Comparison of ENCODE assay signal across 9 cellular contexts in genomic region chr6:46128476-46128875, GRCh38.
DNase-seq lines count a peak whose midpoint lies in the region; ATAC-seq and TF ChIP-seq lines count a peak whose summit lies in the region.
"Had no signal": no experiment of that assay in that cellular context is flagged by ENCODE, and none has a peak within 500 bp of the region (broad histone marks: within the 10 kb centered on the region; RNA-seq: fewer than 3 reads in every experiment).

No MANE protein-coding gene starts in this region.

- no peaks in the 10 kb centered on the region for H3K27me3 Mint-ChIP-seq in memory B cell

- H3K4me3 Mint-ChIP-seq in memory B cell, result peak overlapping the region; percentile 66

- H3K4me3 ChIP-seq in GM12865 (ENCODE audit: low read depth, low read length), result no peak overlapping the region

- peaks cover 19% of the 10 kb centered on the region for H3K4me1 Mint-ChIP-seq in memory B cell

- H3K27ac Mint-ChIP-seq in memory B cell, result peak overlapping the region; percentile 16

- H3K9me3 Mint-ChIP-seq in memory B cell, result no peaks in the 10 kb centered on the region

- DNase-seq in GM12865 (ENCODE audit: low read depth), result peak; percentile 32
- DNase-seq in NCI-H69 (lab: John Stamatoyannopoulos, UW), result peak; percentile 31
- DNase-seq in memory B cell (ENCODE audit: low spot score in 2 of 2), result peak in 1 of 2 donors; percentile 20
- no peak for DNase-seq in epidermal melanocyte (ENCODE audit: insufficient read length, low spot score)
- DNase-seq in SW 1271 (lab: John Stamatoyannopoulos, UW), result no peak
- DNase-seq in T-helper 2 cell, result no peak
- no peak for DNase-seq in NCI-H2081 treated with DMSO at 0.1 percent for 48 hours (lab: John Stamatoyannopoulos, UW)
- DNase-seq: pancreas had no signal

- H3K36me3 Mint-ChIP-seq in memory B cell, result no peaks in the 10 kb centered on the region

- no peak for TF ChIP-seq CTCF in GM12865 (IDR thresholded peaks at IDR 0.05; ENCODE audit: insufficient read depth, low read depth, low read length, missing control alignments)

- ATAC-seq in GM19395 (IDR thresholded peaks at IDR 0.05; ENCODE audit: unreplicated experiment), result peak; percentile 37
- peak; percentile 28 for ATAC-seq in memory B cell (ENCODE audit: low read depth)

Comparison
In these comparisons a context has a peak if more than half of its experiments do, and no peak if none do; other contexts are left out.
1. DNase-seq: peak in GM12865 (single experiment) and NCI-H69 (single experiment); none in epidermal melanocyte (single experiment), SW 1271 (0 of 2), T-helper 2 cell (0 of 5) and NCI-H2081 treated with DMSO at 0.1 percent for 48 hours (single experiment).